ENCODE assay signal across 9 cellular contexts in the genomic region with DNA sequence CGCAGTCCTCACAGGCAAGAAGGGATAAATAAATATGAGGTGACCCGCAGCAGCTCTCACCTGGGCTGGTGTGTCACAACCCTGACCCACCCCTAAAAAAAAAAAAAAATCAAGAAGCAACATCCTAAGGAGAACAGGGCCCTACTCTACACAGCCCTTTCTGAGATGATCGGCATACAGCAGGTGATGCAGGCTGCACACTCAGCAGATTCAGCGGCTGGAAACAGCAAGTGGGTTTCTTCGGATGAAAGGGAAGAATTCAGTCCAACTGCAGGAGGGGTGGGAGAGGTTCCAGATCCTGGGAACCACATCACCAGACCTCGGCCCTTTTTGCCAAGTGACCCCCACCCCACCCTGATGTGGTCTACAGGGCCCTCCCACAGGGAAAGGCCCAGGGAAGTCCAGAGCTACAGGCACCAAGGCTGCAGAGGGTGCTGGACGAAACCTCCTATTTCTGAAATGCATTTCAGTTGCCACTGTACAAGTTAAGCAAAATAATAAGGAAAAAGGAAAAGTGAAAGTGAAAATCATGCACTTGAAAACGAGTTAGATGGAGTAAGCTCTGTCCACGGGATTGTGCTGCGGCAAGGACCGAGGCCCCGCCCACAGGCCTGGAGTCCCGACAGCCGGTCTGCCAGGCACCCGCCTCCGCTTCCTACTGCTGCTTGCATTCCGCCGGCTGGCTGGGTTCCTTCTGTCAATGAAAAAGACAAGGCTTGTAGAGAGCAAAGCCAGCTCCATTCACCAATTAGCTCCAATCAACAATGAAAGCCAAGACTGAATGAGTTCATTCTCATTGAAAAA. TPM values are rescaled to one million over a fixed set of nuclear protein-coding genes. Genes with fewer than 3 reads are reported as not detected.
DNase-seq lines count a peak whose midpoint lies in the region; ATAC-seq lines count a peak whose summit lies in the region.
"Had no signal": no experiment of that assay in that cellular context is flagged by ENCODE, and none has a peak within 500 bp of the region (broad histone marks: within the 10 kb centered on the region; RNA-seq: fewer than 3 reads in every experiment).

No MANE protein-coding gene starts in this region.

- H3K27ac ChIP-seq in aorta (ENCODE audit: low read depth in 1 of 2, low read length in 2 of 2): no peak overlapping the region
- H3K27ac ChIP-seq: 22Rv1 had no signal

- DNase-seq in NCI-H2029 (lab: John Stamatoyannopoulos, UW): peak; percentile 18
- no peak for DNase-seq in NCI-H2029 treated with DMSO at 0.1 percent for 48 hours (lab: John Stamatoyannopoulos, UW)
- peak; percentile 96 for DNase-seq in adipocyte (ENCODE audit: low read depth)
- DNase-seq in head of caudate nucleus: peak; percentile 76 to 95 (median 89)
- DNase-seq in occipital lobe (lab: John Stamatoyannopoulos, UW): peak; percentile 91
- DNase-seq in aorta: peak; percentile 96
- no peak for DNase-seq in NCI-H524 treated with DMSO at 0.1 percent for 48 hours (lab: John Stamatoyannopoulos, UW)

- H3K9me3 ChIP-seq in adipocyte (ENCODE audit: control insufficient read depth, low read length) (no peaks in the 10 kb centered on the region), aorta (ENCODE audit: control insufficient read depth, low read length) (no peaks in the 10 kb centered on the region)

- H3K4me1 ChIP-seq in adipocyte (ENCODE audit: control insufficient read depth, insufficient read depth, low read length): peaks cover 23% of the 10 kb centered on the region
- H3K4me1 ChIP-seq in aorta (ENCODE audit: control insufficient read depth in 1 of 2, insufficient read depth in 2 of 2, low read length in 2 of 2): no peaks in the 10 kb centered on the region

- peak overlapping the region; percentile 69 for H3K9ac ChIP-seq in adipocyte (ENCODE audit: low read length)

- H3K27me3 ChIP-seq in adipocyte (replicated peaks; ENCODE audit: control insufficient read depth, insufficient read depth, low read length) (no peaks in the 10 kb centered on the region), aorta (ENCODE audit: control insufficient read depth in 1 of 2, insufficient read depth in 2 of 2, low read length in 1 of 2) (no peaks in the 10 kb centered on the region)

- intact Hi-C loops in head of caudate nucleus (cut with DNase I) (no loop called here), aorta (cut with DNase I) (loop anchor here in 1 of 2 donors (5.0 kb wide), 1 partner anchor 47 kb away; a partner anchor contains a TSS)

- WGBS in aorta, 2 donors: 17 to 21% methylated on average over 18 of the region's 18 CpGs

- H3K36me3 ChIP-seq in adipocyte (ENCODE audit: control insufficient read depth, insufficient read depth, low read length, severe bottlenecking) (peaks cover 37% of the 10 kb centered on the region), aorta (ENCODE audit: control insufficient read depth in 1 of 2, insufficient read depth in 2 of 2, low read length in 1 of 2) (peaks cover 0 to 7% of the 10 kb centered on the region in 2 donors)

- peak overlapping the region; percentile 74 for H3K4me3 ChIP-seq in adipocyte (ENCODE audit: low read length)
- H3K4me3 ChIP-seq in aorta (ENCODE audit: low read length in 2 of 2): no peak overlapping the region

- peak; percentile 90 for ATAC-seq in aorta (ENCODE audit: low FRiP score)
- ATAC-seq in HG03457 (IDR thresholded peaks at IDR 0.05; ENCODE audit: unreplicated experiment): no peak

RNA-seq across cellular contexts. Expression of a gene that starts 15.9 kb away (rescaled TPM):
- not detected for total RNA-seq in occipital lobe
- total RNA-seq in aorta: 1 to 10 TPM; 6.4 to 7.1 TPM
- 10 to 100 TPM in 1 of 2 donors, 1 to 10 TPM in 1; 7.4 to 17.2 TPM for polyA plus RNA-seq in aorta

RNA-seq across cellular contexts. Expression of a gene that starts 47.0 kb away (rescaled TPM):
- 207 TPM for total RNA-seq in occipital lobe
- 100 to 1,000 TPM in 1 of 2 donors, 10 to 100 TPM in 1; 99.5 to 109 TPM for total RNA-seq in aorta
- polyA plus RNA-seq in aorta: 10 to 100 TPM; 65.4 to 66.9 TPM

RNA-seq across cellular contexts. Expression of a gene that starts 59.6 kb away (rescaled TPM):
- total RNA-seq in occipital lobe: 34.5 TPM
- total RNA-seq in aorta: 10 to 100 TPM; 13.7 to 37.7 TPM
- 10 to 100 TPM; 11.3 to 21.3 TPM for polyA plus RNA-seq in aorta

Comparison
In these comparisons a context has a peak if more than half of its experiments do, and no peak if none do; other contexts are left out.
1. DNase-seq: peak in NCI-H2029 (single experiment), adipocyte (single experiment), head of caudate nucleus (42 of 42), occipital lobe (single experiment) and aorta (2 of 2); none in NCI-H2029 treated with DMSO at 0.1 percent for 48 hours (single experiment) and NCI-H524 treated with DMSO at 0.1 percent for 48 hours (single experiment).